12 cellular contexts compared by ENCODE assay signal in the genomic region with DNA sequence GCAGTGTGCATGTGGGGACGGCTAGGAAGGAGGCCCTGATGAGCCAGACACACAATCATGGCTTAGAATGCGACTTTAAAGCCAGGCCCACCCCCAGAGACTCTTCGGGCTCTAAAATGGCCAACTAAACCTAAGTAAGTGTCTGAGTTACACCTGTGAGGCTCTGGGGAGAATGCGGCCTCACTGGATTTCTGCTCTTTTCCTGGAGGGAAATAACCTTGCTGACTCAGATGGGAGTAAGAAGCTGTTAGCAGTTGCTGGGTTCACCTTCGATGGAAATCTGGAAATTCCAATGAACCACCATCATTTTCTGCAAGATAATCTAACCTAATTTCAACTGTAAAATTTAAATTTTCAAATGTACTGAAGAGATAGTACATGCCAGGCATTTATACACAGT.
DNase-seq lines count a peak whose midpoint lies in the region; ATAC-seq and TF ChIP-seq lines count a peak whose summit lies in the region.
"Had no signal": no experiment of that assay in that cellular context is flagged by ENCODE, and none has a peak within 500 bp of the region (broad histone marks: within the 10 kb centered on the region; RNA-seq: fewer than 3 reads in every experiment).

No MANE protein-coding gene starts in this region.

- no peak for DNase-seq in CD4-positive, alpha-beta T cell
- DNase-seq in NCI-H69 (lab: John Stamatoyannopoulos, UW) (peak; percentile 37), endothelial cell (ENCODE audit: low spot score) (no peak), progenitor cell of endocrine pancreas (ENCODE audit: low spot score, unreplicated experiment) (no peak), left colon (no peak), medulla oblongata (ENCODE audit: extremely low spot score) (no peak)
- DNase-seq in stimulated activated CD4-positive, alpha-beta T cell treated with anti-CD3 and anti-CD28 coated beads, Interleukin-4, amount 100 ng/mL, for 1 hour = no peak
- DNase-seq in activated CD4-positive, alpha-beta T cell treated with anti-CD3 and anti-CD28 coated beads for 48 hours = no peak
- DNase-seq: NCI-H1436 treated with DMSO at 0.1 percent for 48 hours, spleen had no signal

- intact Hi-C loops in CD4-positive, alpha-beta T cell (cut with DNase I, micrococcal nuclease) = loop anchor here (5.0 kb wide), 4 partner anchors 514 to 1219 kb away; no protein-coding TSS in a partner anchor
- intact Hi-C loops in left colon (cut with DNase I, micrococcal nuclease) = loop anchor here (5.0 to 10.0 kb wide), 6 partner anchors 94 to 587 kb away; partner anchors contain the start of genes MAML3 (in 1 of the 2) and MGST2 (in 1 of the 2)

- H3K9me3 ChIP-seq in CD4-positive, alpha-beta T cell (ENCODE audit: control insufficient read depth, low read length) = no peaks in the 10 kb centered on the region
- H3K9me3 ChIP-seq: ascending aorta, HAP-1, spleen had no signal

- no peak for TF ChIP-seq CTCF in CD4-positive, alpha-beta T cell (IDR thresholded peaks at IDR 0.05)
- TF ChIP-seq CTCF in endothelial cell (IDR thresholded peaks at IDR 0.05; ENCODE audit: unreplicated experiment) (no peak), progenitor cell of endocrine pancreas (IDR thresholded peaks at IDR 0.05; ENCODE audit: unreplicated experiment) (no peak)

- POLR2A ChIA-PET in CD4-positive, alpha-beta T cell (lab: Charles Lee) = no interaction called here

- H3K27me3 Mint-ChIP-seq in CD4-positive, alpha-beta T cell = peaks cover 13% of the 10 kb centered on the region
- H3K27me3 Mint-ChIP-seq in endothelial cell (ENCODE audit: unreplicated experiment) (peaks cover 2% of the 10 kb centered on the region), progenitor cell of endocrine pancreas (no peaks in the 10 kb centered on the region)

- H3K36me3 Mint-ChIP-seq in CD4-positive, alpha-beta T cell (ENCODE audit: low read depth) = no peaks in the 10 kb centered on the region
- H3K36me3 Mint-ChIP-seq in endothelial cell (ENCODE audit: low read depth, unreplicated experiment) (no peaks in the 10 kb centered on the region), progenitor cell of endocrine pancreas (ENCODE audit: insufficient read depth) (no peaks in the 10 kb centered on the region)

- H3K27ac Mint-ChIP-seq in CD4-positive, alpha-beta T cell = no peak overlapping the region
- H3K27ac Mint-ChIP-seq in endothelial cell (ENCODE audit: unreplicated experiment) = peak overlapping the region; percentile 84
- H3K27ac Mint-ChIP-seq in progenitor cell of endocrine pancreas = peak overlapping the region; percentile 95

- CTCF ChIA-PET in CD4-positive, alpha-beta T cell (lab: Charles Lee) = interaction anchor here (1.4 to 2.9 kb wide), 5 partner anchors 8 to 648 kb away, joined by 4 to 35 read pairs (median 8); no protein-coding TSS in a partner anchor

- peaks cover 16% of the 10 kb centered on the region for H3K4me1 Mint-ChIP-seq in CD4-positive, alpha-beta T cell (ENCODE audit: low read depth)
- peaks cover 37% of the 10 kb centered on the region for H3K4me1 Mint-ChIP-seq in endothelial cell (ENCODE audit: unreplicated experiment)
- peaks cover 50% of the 10 kb centered on the region for H3K4me1 Mint-ChIP-seq in progenitor cell of endocrine pancreas (ENCODE audit: low read depth)

- H3K9me3 Mint-ChIP-seq in CD4-positive, alpha-beta T cell = no peaks in the 10 kb centered on the region
- no peaks in the 10 kb centered on the region for H3K9me3 Mint-ChIP-seq in endothelial cell (ENCODE audit: unreplicated experiment)
- H3K9me3 Mint-ChIP-seq in progenitor cell of endocrine pancreas (ENCODE audit: low read depth) = no peaks in the 10 kb centered on the region

- peaks cover 9% of the 10 kb centered on the region for H3K27me3 ChIP-seq in CD4-positive, alpha-beta T cell (ENCODE audit: control insufficient read depth, insufficient read depth, low read length)
- H3K27me3 ChIP-seq: ascending aorta had no signal

- peak overlapping the region; percentile 92 for H3K4me3 Mint-ChIP-seq in CD4-positive, alpha-beta T cell
- H3K4me3 Mint-ChIP-seq in endothelial cell (ENCODE audit: unreplicated experiment) (no peak overlapping the region), progenitor cell of endocrine pancreas (ENCODE audit: low read depth) (no peak overlapping the region)

- ATAC-seq in CD4-positive, alpha-beta T cell (ENCODE audit: poor library complexity) = no peak
- no peak for ATAC-seq in left colon

- H3K27ac ChIP-seq in CD4-positive, alpha-beta T cell (ENCODE audit: low read depth, low read length) = no peak overlapping the region
